ENCODE assay signal across 8 cellular contexts in the genomic region with DNA sequence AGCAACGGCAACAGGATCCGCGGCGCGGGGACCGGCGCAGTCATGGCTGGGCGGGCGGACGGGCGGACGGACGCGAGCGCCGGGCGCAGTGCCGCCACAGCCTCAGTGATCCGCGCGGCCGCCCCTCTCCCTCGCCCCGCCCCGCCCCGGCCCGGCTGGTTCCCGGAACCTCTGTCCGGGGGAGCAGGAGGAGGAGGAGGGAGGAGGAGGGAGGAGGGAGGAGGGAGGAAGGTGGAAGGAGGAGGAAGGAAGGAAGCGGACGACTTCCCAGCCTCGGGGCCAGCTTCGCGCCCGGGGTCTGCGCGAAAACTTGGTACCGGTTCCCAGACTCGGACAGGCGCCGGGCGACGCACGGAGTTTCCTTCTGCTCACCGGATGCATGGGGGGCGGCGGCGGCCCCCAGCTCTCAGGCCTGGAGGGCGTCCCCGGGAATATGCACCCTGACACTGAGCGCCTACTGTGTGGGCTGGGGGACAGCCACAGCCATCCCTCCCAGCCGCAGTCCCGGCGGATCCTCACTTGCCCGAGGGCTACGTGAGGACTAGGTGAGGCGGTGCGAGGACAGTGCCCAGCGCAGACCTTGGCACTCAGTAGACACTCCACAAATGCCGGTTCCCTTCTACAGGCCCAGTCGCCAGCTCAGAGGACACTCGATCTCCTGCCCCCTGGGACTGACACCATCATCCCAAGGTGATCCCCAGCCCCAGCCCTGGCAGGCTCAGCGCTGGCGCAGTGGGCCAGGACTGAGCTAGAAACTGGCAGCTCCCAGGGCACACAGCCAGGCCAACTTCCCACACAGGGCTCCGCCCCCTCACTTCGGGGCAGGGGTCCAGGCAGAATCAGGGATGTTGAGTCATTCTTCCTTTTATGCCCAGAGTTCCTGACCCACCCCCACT. TPM values are rescaled to one million over a fixed set of nuclear protein-coding genes. Genes with fewer than 3 reads are reported as not detected.
DNase-seq lines count a peak whose midpoint lies in the region; ATAC-seq and TF ChIP-seq lines count a peak whose summit lies in the region.

A gene with protein sequence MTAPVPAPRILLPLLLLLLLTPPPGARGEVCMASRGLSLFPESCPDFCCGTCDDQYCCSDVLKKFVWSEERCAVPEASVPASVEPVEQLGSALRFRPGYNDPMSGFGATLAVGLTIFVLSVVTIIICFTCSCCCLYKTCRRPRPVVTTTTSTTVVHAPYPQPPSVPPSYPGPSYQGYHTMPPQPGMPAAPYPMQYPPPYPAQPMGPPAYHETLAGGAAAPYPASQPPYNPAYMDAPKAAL (minus strand): TSS at position 124 of the 896 bp plus-strand sequence. CDS start 80 bp downstream, at position 44.

- peaks cover 8% of the 10 kb centered on the region; the same call in 1 of the 2 replicates for H3K4me1 ChIP-seq in SJCRH30
- peaks cover 0 to 35% (median 26%) of the 10 kb centered on the region in 4 donors for H3K4me1 ChIP-seq in tibial artery

- no peaks in the 10 kb centered on the region for H3K27me3 Mint-ChIP-seq in activated naive CD4-positive, alpha-beta T cell treated with anti-CD3 and anti-CD28 coated beads, Interleukin-2, amount 50 U/mL, for 24 hours

- intact Hi-C loops in tibial artery (cut with DNase I; ENCODE audit: low total_unique reads): no loop called here

- H3K27ac ChIP-seq in SJCRH30: 0 out of 2 replicates have a peak within 1 kb of the TSS, but pooled peaks have one; percentile 3
- peak within 1 kb of the TSS; percentile 92 to 99 for H3K27ac ChIP-seq in tibial artery

- H3K27ac Mint-ChIP-seq in activated naive CD4-positive, alpha-beta T cell treated with anti-CD3 and anti-CD28 coated beads, Interleukin-2, amount 50 U/mL, for 24 hours: peak within 1 kb of the TSS; percentile 87

- ATAC-seq in GM21447 (IDR thresholded peaks at IDR 0.05; ENCODE audit: unreplicated experiment) (peak; percentile 47), HG02970 (IDR thresholded peaks at IDR 0.05; ENCODE audit: low FRiP score, unreplicated experiment) (no peak)

- peak within 1 kb of the TSS; percentile 79 for H3K4me3 Mint-ChIP-seq in activated naive CD4-positive, alpha-beta T cell treated with anti-CD3 and anti-CD28 coated beads, Interleukin-2, amount 50 U/mL, for 24 hours

- no peaks in the 10 kb centered on the region for H3K36me3 Mint-ChIP-seq in activated naive CD4-positive, alpha-beta T cell treated with anti-CD3 and anti-CD28 coated beads, Interleukin-2, amount 50 U/mL, for 24 hours

- DNase-seq in AG08395 (ENCODE audit: low spot score) (peak; percentile 76), SJCRH30 (peak; percentile 50 to 52), globus pallidus (ENCODE audit: low spot score) (peak; percentile 47), nucleus accumbens (lab: John Stamatoyannopoulos, UW) (peak in 47 of 56 donors; percentile 15 to 80 (median 43)), tibial artery (peak; percentile 83 to 94)

- no peak for TF ChIP-seq CTCF in tibial artery (IDR thresholded peaks at IDR 0.05)

- no peaks in the 10 kb centered on the region for H3K9me3 Mint-ChIP-seq in activated naive CD4-positive, alpha-beta T cell treated with anti-CD3 and anti-CD28 coated beads, Interleukin-2, amount 50 U/mL, for 24 hours

- H3K36me3 ChIP-seq in SJCRH30 (no peaks in the 10 kb centered on the region), tibial artery (peaks cover 0 to 18% (median 7%) of the 10 kb centered on the region in 3 donors)

- H3K4me1 Mint-ChIP-seq in activated naive CD4-positive, alpha-beta T cell treated with anti-CD3 and anti-CD28 coated beads, Interleukin-2, amount 50 U/mL, for 24 hours: peaks cover 68% of the 10 kb centered on the region

- H3K4me3 ChIP-seq in SJCRH30: peak within 1 kb of the TSS; percentile 64
- H3K4me3 ChIP-seq in tibial artery: peak within 1 kb of the TSS; percentile 75 to 85

- H3K9me3 ChIP-seq in SJCRH30 (replicated peaks) (no peaks in the 10 kb centered on the region), tibial artery (no peaks in the 10 kb centered on the region)

- no peaks in the 10 kb centered on the region for H3K27me3 ChIP-seq in SJCRH30
- no peaks in the 10 kb centered on the region for H3K27me3 ChIP-seq in tibial artery

RNA-seq across cellular contexts. Expression of the gene that starts here (rescaled TPM):
- 74.9 and 78.1 TPM in 2 replicates for total RNA-seq in SJCRH30 (2014; rRNA removed; shearing (Covaris generic))
